8 cellular contexts compared by ENCODE assay signal in genomic region chr11:67071420-67072284, GRCh38. TPM values are rescaled to one million over a fixed set of nuclear protein-coding genes. Genes with fewer than 3 reads are reported as not detected.
A peak's percentile ranks its signal among the peaks of the same experiment; 100 is the strongest.
DNase-seq lines count a peak whose midpoint lies in the region; ATAC-seq, FAIRE-seq and TF ChIP-seq lines count a peak whose summit lies in the region.

No MANE protein-coding gene starts in this region.

- H3K36me3 Mint-ChIP-seq in glutamatergic neuron (ENCODE audit: unreplicated experiment) = no peaks in the 10 kb centered on the region

- TF ChIP-seq CTCF in A549 (IDR thresholded peaks at IDR 0.05) = peak; percentile 65
- peak; percentile 91 for TF ChIP-seq CTCF in glutamatergic neuron (IDR thresholded peaks at IDR 0.05; ENCODE audit: partially characterized antibody, unreplicated experiment)
- TF ChIP-seq CTCF in upper lobe of left lung (IDR thresholded peaks at IDR 0.05) = peak; percentile 78 to 93 (median 89)

- H3K4me2 ChIP-seq in A549 = peak overlapping the region; percentile 45
- no peak overlapping the region for H3K4me2 ChIP-seq in GM23248 (ENCODE audit: unreplicated experiment)

- no peak overlapping the region for H3K9ac ChIP-seq in GM23248

- no peak overlapping the region for H2AFZ ChIP-seq in GM23248

- no peaks in the 10 kb centered on the region for H3K79me2 ChIP-seq in GM23248 (ENCODE audit: insufficient read depth)

- no peak for FAIRE-seq in A549 (lab: Jason Lieb, UNC)

- CTCF ChIA-PET in A549 (lab: Yijun Ruan, JAX) = interaction anchor here (0.6 to 4.8 kb wide), 11 partner anchors 10 to 245 kb away, joined by 3 to 33 read pairs (median 3); no protein-coding TSS in a partner anchor

- no peaks in the 10 kb centered on the region for H3K4me1 Mint-ChIP-seq in glutamatergic neuron (ENCODE audit: low read depth, unreplicated experiment)

- peak overlapping the region; percentile 72 to 83 for H3K27ac ChIP-seq in A549
- H3K27ac ChIP-seq in GM23248 = no peak overlapping the region
- no peak overlapping the region for H3K27ac ChIP-seq in upper lobe of left lung

- H3K4me1 ChIP-seq in A549 (no peaks in the 10 kb centered on the region), GM23248 (ENCODE audit: insufficient read depth) (no peaks in the 10 kb centered on the region), upper lobe of left lung (peaks cover 0 to 8% (median 5%) of the 10 kb centered on the region in 4 donors)

- peaks cover 7% of the 10 kb centered on the region for H3K27me3 Mint-ChIP-seq in glutamatergic neuron (ENCODE audit: unreplicated experiment)

- H4K20me1 ChIP-seq in GM23248 (ENCODE audit: insufficient read depth) = no peaks in the 10 kb centered on the region

- no peaks in the 10 kb centered on the region for H3F3A ChIP-seq in GM23248 (ENCODE audit: insufficient read depth)

- no peaks in the 10 kb centered on the region for H3K9me3 Mint-ChIP-seq in glutamatergic neuron (ENCODE audit: unreplicated experiment)

- no peaks in the 10 kb centered on the region for H3K9me2 ChIP-seq in GM23248 (ENCODE audit: insufficient read depth)

- POLR2A ChIA-PET in A549 (lab: Yijun Ruan, JAX) = no interaction called here

- H3K4me3 Mint-ChIP-seq in glutamatergic neuron (ENCODE audit: unreplicated experiment) = no peak overlapping the region

- H3K27me3 ChIP-seq in GM23248 (replicated peaks; ENCODE audit: insufficient read depth) = no peaks in the 10 kb centered on the region
- no peaks in the 10 kb centered on the region for H3K27me3 ChIP-seq in upper lobe of left lung

- in situ Hi-C loops in GM23248 (cut with MboI) = no loop called here

- ATAC-seq in A549 (peak; percentile 91 to 92), upper lobe of left lung (ENCODE audit: low FRiP score in 2 of 2) (peak; percentile 89 to 90)

- H3K27ac Mint-ChIP-seq in glutamatergic neuron (ENCODE audit: unreplicated experiment) = no peak overlapping the region

- no peak for TF ChIP-seq POLR2A in A549 (IDR thresholded peaks at IDR 0.05; ENCODE audit: low read length)
- TF ChIP-seq POLR2A in upper lobe of left lung (IDR thresholded peaks at IDR 0.05) = no peak

- H3K4me3 ChIP-seq in A549 (peak overlapping the region; percentile 47), GM23248 (no peak overlapping the region), upper lobe of left lung (peak overlapping the region in 3 of 4 donors; percentile 27 to 45 (median 42))

- intact Hi-C loops in posterior vena cava (cut with DNase I) = no loop called here

- DNase-seq in A549 (ENCODE audit: low read depth in 1 of 2, low spot score in 1 of 2) (peak; percentile 82 to 94), GM23248 (peak; percentile 63), SHP77 treated with DMSO at 0.1 percent for 48 hours (lab: John Stamatoyannopoulos, UW) (peak; percentile 55), glutamatergic neuron (peak; percentile 88), posterior vena cava (ENCODE audit: low spot score) (peak; percentile 93), upper lobe of left lung (peak; percentile 88 to 93), NCI-H524 treated with DMSO at 0.1 percent for 48 hours (lab: John Stamatoyannopoulos, UW) (no peak)
- peak; percentile 77 for DNase-seq in activated naive CD4-positive, alpha-beta T cell treated with Interleukin-2 at 50 U/mL for 16 hours

- TF ChIP-seq RAD21 in A549 (conservative IDR thresholded peaks at IDR 0.05 in 1 of 2, IDR thresholded peaks at IDR 0.05 in 1 of 2) = peak; percentile 63 to 70

- no peaks in the 10 kb centered on the region for H3K36me3 ChIP-seq in GM23248 (ENCODE audit: low read depth)
- no peaks in the 10 kb centered on the region for H3K36me3 ChIP-seq in upper lobe of left lung

- no peak for TF ChIP-seq EP300 in A549 (IDR thresholded peaks at IDR 0.05)
- no peak for TF ChIP-seq EP300 in upper lobe of left lung (IDR thresholded peaks at IDR 0.05)

- 65% methylated on average over 27 of the region's 53 CpGs for WGBS in A549 (ENCODE audit: missing lambda C conversion rate)
- 72 to 75% methylated on average over 49 to 52 of the region's 53 CpGs for WGBS in GM23248 (ENCODE audit: low coverage in 1 of 2, low lambda C conversion rate in 2 of 2, missing lambda C conversion rate in 2 of 2), 2 experiments
- WGBS in upper lobe of left lung, 2 donors = 39 to 56% methylated on average over 22 to 46 of the region's 53 CpGs

- H3K9me3 ChIP-seq in A549 (no peaks in the 10 kb centered on the region), GM23248 (ENCODE audit: low read depth) (no peaks in the 10 kb centered on the region), upper lobe of left lung (no peaks in the 10 kb centered on the region)

TF ChIP-seq in A549, 52 proteins besides CTCF, POLR2A, EP300 and RAD21:
- TF ChIP-seq SMC3 (IDR thresholded peaks at IDR 0.05) (peak; percentile 76), EHMT2 (IDR thresholded peaks at IDR 0.05; ENCODE audit: low read depth) (no peak)
- TF ChIP-seq, protein P1, sequence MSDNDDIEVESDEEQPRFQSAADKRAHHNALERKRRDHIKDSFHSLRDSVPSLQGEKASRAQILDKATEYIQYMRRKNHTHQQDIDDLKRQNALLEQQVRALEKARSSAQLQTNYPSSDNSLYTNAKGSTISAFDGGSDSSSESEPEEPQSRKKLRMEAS (IDR thresholded peaks at IDR 0.05) = peak; percentile 42; the same call in 1 of the 2 replicates

RNA-seq across cellular contexts. Expression of gene RHOD, which starts 15.0 kb away (rescaled TPM):
- polyA plus RNA-seq in A549 (2011; rRNA removed) (12.8 and 13.6 TPM in 2 replicates), A549 (2017; fragmentation: RNase III; extraction: RNeasy Plus Mini Kit Qiagen cat#74134 plus additional on column Dnase treatment) (24.8 to 33.2 TPM (median 32.7 TPM) in 3 replicates), GM23248 (2016; fragmentation: Nextera tagmentation; extraction: Ambion mirVana) (32.3 and 33.2 TPM in 2 replicates)
- 38.8 and 45.1 TPM in 2 replicates for polyA plus RNA-seq in A549 (2012; cell fraction: cytosol; rRNA removed)
- 29.7 and 35.9 TPM in 2 replicates for polyA plus RNA-seq in A549 (2012; cell fraction: nucleus; rRNA removed)
- 7.6 and 12.4 TPM in 2 replicates for polyA minus RNA-seq in A549 (2011; rRNA and poly(A)+ RNA removed)
- 14.2 and 28.7 TPM in 2 replicates for total RNA-seq in GM23248 (2014; rRNA removed; shearing (Covaris generic))
- total RNA-seq in glutamatergic neuron (ENCODE audit: unreplicated experiment) (not detected), posterior vena cava (10 to 100 TPM; 12.5 to 18.0 TPM), upper lobe of left lung (10 to 100 TPM; 14.5 to 37.7 (median 18.1) TPM)

RNA-seq across cellular contexts. Expression of gene KDM2A, which starts 47.4 kb away (rescaled TPM):
- polyA plus RNA-seq in A549 (2011; rRNA removed) = 42.8 and 48.0 TPM in 2 replicates
- 34.5 and 41.2 TPM in 2 replicates for polyA plus RNA-seq in A549 (2012; cell fraction: cytosol; rRNA removed)
- polyA plus RNA-seq in A549 (2012; cell fraction: nucleus; rRNA removed) = 120 and 122 TPM in 2 replicates
- polyA plus RNA-seq in A549 (2017; fragmentation: RNase III; extraction: RNeasy Plus Mini Kit Qiagen cat#74134 plus additional on column Dnase treatment) = 34.5 TPM in 3 replicates
- polyA minus RNA-seq in A549 (2011; rRNA and poly(A)+ RNA removed) = 89.4 and 97.8 TPM in 2 replicates
- 23.4 and 34.4 TPM in 2 replicates for total RNA-seq in GM23248 (2014; rRNA removed; shearing (Covaris generic))
- polyA plus RNA-seq in GM23248 (2016; fragmentation: Nextera tagmentation; extraction: Ambion mirVana) = 10.9 and 12.1 TPM in 2 replicates
- 71.0 TPM for total RNA-seq in glutamatergic neuron (ENCODE audit: unreplicated experiment)
- total RNA-seq in posterior vena cava = 10 to 100 TPM; 55.3 to 58.3 TPM
- total RNA-seq in upper lobe of left lung = 100 to 1,000 TPM in 2 of 6 donors, 10 to 100 TPM in 4; 63.1 to 229 (median 74.0) TPM

RNA-seq across cellular contexts. Expression of gene SYT12, which starts 48.7 kb away (rescaled TPM):
- 1.4 and 2.4 TPM in 2 replicates for polyA plus RNA-seq in A549 (2011; rRNA removed)
- polyA plus RNA-seq in A549 (2012; cell fraction: cytosol; rRNA removed) = 2.7 and 4.7 TPM in 2 replicates
- polyA plus RNA-seq in A549 (2012; cell fraction: nucleus; rRNA removed) = 7.3 and 8.2 TPM in 2 replicates
- polyA plus RNA-seq in A549 (2017; fragmentation: RNase III; extraction: RNeasy Plus Mini Kit Qiagen cat#74134 plus additional on column Dnase treatment) = 6.6 to 10.6 TPM (median 9.6 TPM) in 3 replicates
- polyA minus RNA-seq in A549 (2011; rRNA and poly(A)+ RNA removed) = 1.7 and 2.3 TPM in 2 replicates
- total RNA-seq in GM23248 (2014; rRNA removed; shearing (Covaris generic)) = 2.8 and 3.3 TPM in 2 replicates
- polyA plus RNA-seq in GM23248 (2016; fragmentation: Nextera tagmentation; extraction: Ambion mirVana) = 0.75 and 1.9 TPM in 2 replicates
- 0.37 TPM for total RNA-seq in glutamatergic neuron (ENCODE audit: unreplicated experiment)
- under 1 TPM; 0.37 to 0.67 TPM for total RNA-seq in posterior vena cava
- total RNA-seq in upper lobe of left lung = under 1 TPM in 3 of 6 donors, not detected in 3; 0.14 to 0.24 (median 0.15) TPM

Comparison
In these comparisons a context has a peak if more than half of its experiments do, and no peak if none do; other contexts are left out.
1. H3K27ac ChIP-seq: peak in A549 (2 of 2); none in GM23248 (single experiment) and upper lobe of left lung (0 of 4).
2. Peak in every context shown above with its lines, with median percentiles within 50 percentile points of each other: CTCF ChIP-seq.